In the genomic region with DNA sequence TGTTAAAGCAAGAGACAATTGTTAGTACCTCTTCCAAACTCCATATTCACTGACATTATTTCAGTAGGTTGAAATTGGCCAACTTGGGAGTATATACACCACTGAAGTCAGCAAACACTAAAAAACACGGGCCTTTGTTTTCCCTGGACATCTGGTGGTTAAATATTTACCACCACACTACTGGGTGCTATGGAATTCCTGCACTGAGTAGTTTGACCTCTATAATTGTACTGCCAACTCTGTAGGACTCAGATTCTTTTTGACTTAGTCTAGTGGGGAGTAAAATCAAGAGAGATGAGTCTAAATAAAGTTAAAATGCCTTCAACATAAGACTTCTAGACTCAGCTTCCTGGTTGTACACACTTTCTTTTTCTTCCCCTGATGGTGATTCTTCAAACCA, we compare ENCODE assay signal across 1 cellular context.
A peak's percentile ranks its signal among the peaks of the same experiment; 100 is the strongest.
TF ChIP-seq lines count a peak whose summit lies in the region.

No MANE protein-coding gene starts in this region.

TF ChIP-seq in HepG2, 621 proteins besides CTCF, POLR2A, EP300 and RAD21 (continued from another document and continues in another):
- TF ChIP-seq PHB2 (IDR thresholded peaks at IDR 0.05; ENCODE audit: partially characterized antibody), result no peak
- no peak for TF ChIP-seq ZNF235 (CRISPR knock-in tag; IDR thresholded peaks at IDR 0.05; ENCODE audit: borderline replicate concordance)
- no peak for TF ChIP-seq NFYC (CRISPR knock-in tag; IDR thresholded peaks at IDR 0.05)
- no peak for TF ChIP-seq ZNF430 (CRISPR knock-in tag; IDR thresholded peaks at IDR 0.05)
- TF ChIP-seq, protein P1, sequence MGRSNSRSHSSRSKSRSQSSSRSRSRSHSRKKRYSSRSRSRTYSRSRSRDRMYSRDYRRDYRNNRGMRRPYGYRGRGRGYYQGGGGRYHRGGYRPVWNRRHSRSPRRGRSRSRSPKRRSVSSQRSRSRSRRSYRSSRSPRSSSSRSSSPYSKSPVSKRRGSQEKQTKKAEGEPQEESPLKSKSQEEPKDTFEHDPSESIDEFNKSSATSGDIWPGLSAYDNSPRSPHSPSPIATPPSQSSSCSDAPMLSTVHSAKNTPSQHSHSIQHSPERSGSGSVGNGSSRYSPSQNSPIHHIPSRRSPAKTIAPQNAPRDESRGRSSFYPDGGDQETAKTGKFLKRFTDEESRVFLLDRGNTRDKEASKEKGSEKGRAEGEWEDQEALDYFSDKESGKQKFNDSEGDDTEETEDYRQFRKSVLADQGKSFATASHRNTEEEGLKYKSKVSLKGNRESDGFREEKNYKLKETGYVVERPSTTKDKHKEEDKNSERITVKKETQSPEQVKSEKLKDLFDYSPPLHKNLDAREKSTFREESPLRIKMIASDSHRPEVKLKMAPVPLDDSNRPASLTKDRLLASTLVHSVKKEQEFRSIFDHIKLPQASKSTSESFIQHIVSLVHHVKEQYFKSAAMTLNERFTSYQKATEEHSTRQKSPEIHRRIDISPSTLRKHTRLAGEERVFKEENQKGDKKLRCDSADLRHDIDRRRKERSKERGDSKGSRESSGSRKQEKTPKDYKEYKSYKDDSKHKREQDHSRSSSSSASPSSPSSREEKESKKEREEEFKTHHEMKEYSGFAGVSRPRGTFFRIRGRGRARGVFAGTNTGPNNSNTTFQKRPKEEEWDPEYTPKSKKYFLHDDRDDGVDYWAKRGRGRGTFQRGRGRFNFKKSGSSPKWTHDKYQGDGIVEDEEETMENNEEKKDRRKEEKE (IDR thresholded peaks at IDR 0.05), result no peak
- no peak for TF ChIP-seq SMYD3 (CRISPR knock-in tag; IDR thresholded peaks at IDR 0.05)
- no peak for TF ChIP-seq ZNF251 (CRISPR knock-in tag; IDR thresholded peaks at IDR 0.05)
- TF ChIP-seq ZNF776 (CRISPR knock-in tag; IDR thresholded peaks at IDR 0.05), result no peak
- peak; percentile 89; the same call in 1 of the 2 replicates for TF ChIP-seq FOXJ3 (CRISPR knock-in tag; IDR thresholded peaks at IDR 0.05; ENCODE audit: borderline replicate concordance)
- TF ChIP-seq BRD4 (CRISPR knock-in tag; IDR thresholded peaks at IDR 0.05), result no peak
- peak; percentile 97 for TF ChIP-seq HMG20A (CRISPR knock-in tag; IDR thresholded peaks at IDR 0.05; ENCODE audit: borderline replicate concordance)
- no peak for TF ChIP-seq HNRNPL (IDR thresholded peaks at IDR 0.05; ENCODE audit: low read depth, low read length)
- TF ChIP-seq NONO (IDR thresholded peaks at IDR 0.05), result no peak
- no peak for TF ChIP-seq NONO (CRISPR knock-in tag; conservative IDR thresholded peaks at IDR 0.05)
- TF ChIP-seq NCOA2 (CRISPR knock-in tag; IDR thresholded peaks at IDR 0.05), result peak; percentile 47
- no peak for TF ChIP-seq ZNF605 (CRISPR knock-in tag; IDR thresholded peaks at IDR 0.05)
- TF ChIP-seq, protein P2, sequence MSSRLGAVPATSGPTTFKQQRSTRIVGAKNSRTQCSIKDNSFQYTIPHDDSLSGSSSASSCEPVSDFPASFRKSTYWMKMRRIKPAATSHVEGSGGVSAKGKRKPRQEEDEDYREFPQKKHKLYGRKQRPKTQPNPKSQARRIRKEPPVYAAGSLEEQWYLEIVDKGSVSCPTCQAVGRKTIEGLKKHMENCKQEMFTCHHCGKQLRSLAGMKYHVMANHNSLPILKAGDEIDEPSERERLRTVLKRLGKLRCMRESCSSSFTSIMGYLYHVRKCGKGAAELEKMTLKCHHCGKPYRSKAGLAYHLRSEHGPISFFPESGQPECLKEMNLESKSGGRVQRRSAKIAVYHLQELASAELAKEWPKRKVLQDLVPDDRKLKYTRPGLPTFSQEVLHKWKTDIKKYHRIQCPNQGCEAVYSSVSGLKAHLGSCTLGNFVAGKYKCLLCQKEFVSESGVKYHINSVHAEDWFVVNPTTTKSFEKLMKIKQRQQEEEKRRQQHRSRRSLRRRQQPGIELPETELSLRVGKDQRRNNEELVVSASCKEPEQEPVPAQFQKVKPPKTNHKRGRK (CRISPR knock-in tag; IDR thresholded peaks at IDR 0.05), result no peak
- TF ChIP-seq ZNF558 (CRISPR knock-in tag; IDR thresholded peaks at IDR 0.05; ENCODE audit: borderline replicate concordance), result no peak
- no peak for TF ChIP-seq ZNF256 (CRISPR knock-in tag; conservative IDR thresholded peaks at IDR 0.05)
- TF ChIP-seq, protein P3, sequence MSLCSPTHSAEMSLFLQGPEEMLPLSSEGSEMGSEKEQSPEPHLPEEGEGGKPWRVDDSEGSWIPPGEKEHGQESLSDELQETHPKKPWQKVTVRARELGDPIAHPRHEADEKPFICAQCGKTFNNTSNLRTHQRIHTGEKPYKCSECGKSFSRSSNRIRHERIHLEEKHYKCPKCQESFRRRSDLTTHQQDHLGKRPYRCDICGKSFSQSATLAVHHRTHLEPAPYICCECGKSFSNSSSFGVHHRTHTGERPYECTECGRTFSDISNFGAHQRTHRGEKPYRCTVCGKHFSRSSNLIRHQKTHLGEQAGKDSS (CRISPR knock-in tag; IDR thresholded peaks at IDR 0.05; ENCODE audit: borderline replicate concordance, low read depth), result no peak
- TF ChIP-seq TBX3 (IDR thresholded peaks at IDR 0.05; ENCODE audit: borderline replicate concordance), result peak; percentile 86
- TF ChIP-seq FOXA3 (CRISPR knock-in tag; IDR thresholded peaks at IDR 0.05), result peak; percentile 90
- TF ChIP-seq, protein P4, sequence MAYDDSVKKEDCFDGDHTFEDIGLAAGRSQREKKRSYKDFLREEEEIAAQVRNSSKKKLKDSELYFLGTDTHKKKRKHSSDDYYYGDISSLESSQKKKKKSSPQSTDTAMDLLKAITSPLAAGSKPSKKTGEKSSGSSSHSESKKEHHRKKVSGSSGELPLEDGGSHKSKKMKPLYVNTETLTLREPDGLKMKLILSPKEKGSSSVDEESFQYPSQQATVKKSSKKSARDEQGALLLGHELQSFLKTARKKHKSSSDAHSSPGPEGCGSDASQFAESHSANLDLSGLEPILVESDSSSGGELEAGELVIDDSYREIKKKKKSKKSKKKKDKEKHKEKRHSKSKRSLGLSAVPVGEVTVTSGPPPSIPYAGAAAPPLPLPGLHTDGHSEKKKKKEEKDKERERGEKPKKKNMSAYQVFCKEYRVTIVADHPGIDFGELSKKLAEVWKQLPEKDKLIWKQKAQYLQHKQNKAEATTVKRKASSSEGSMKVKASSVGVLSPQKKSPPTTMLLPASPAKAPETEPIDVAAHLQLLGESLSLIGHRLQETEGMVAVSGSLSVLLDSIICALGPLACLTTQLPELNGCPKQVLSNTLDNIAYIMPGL (CRISPR knock-in tag; IDR thresholded peaks at IDR 0.05; ENCODE audit: borderline replicate concordance in 1 of 2, low read depth in 1 of 2), result no peak
- TF ChIP-seq MBNL3 (CRISPR knock-in tag; conservative IDR thresholded peaks at IDR 0.05), result no peak
- 0 out of 2 replicates have a peak, but pooled peaks have one; percentile 22 for TF ChIP-seq ELF3 (CRISPR knock-in tag; IDR thresholded peaks at IDR 0.05)
- no peak for TF ChIP-seq MXI1 (IDR thresholded peaks at IDR 0.05; ENCODE audit: borderline replicate concordance, low read depth, low read length)
- no peak for TF ChIP-seq PLRG1 (conservative IDR thresholded peaks at IDR 0.05)
- no peak for TF ChIP-seq NR1H2 (CRISPR knock-in tag; IDR thresholded peaks at IDR 0.05; ENCODE audit: borderline replicate concordance, low read depth)
- no peak for TF ChIP-seq POLR2AphosphoS5 (IDR thresholded peaks at IDR 0.05; ENCODE audit: low read depth, low read length)
- TF ChIP-seq RFX5 (IDR thresholded peaks at IDR 0.05; ENCODE audit: low read depth, low read length), result no peak
- TF ChIP-seq, protein P5, sequence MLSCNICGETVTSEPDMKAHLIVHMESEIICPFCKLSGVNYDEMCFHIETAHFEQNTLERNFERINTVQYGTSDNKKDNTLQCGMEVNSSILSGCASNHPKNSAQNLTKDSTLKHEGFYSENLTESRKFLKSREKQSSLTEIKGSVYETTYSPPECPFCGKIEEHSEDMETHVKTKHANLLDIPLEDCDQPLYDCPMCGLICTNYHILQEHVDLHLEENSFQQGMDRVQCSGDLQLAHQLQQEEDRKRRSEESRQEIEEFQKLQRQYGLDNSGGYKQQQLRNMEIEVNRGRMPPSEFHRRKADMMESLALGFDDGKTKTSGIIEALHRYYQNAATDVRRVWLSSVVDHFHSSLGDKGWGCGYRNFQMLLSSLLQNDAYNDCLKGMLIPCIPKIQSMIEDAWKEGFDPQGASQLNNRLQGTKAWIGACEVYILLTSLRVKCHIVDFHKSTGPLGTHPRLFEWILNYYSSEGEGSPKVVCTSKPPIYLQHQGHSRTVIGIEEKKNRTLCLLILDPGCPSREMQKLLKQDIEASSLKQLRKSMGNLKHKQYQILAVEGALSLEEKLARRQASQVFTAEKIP (CRISPR knock-in tag; IDR thresholded peaks at IDR 0.05; ENCODE audit: borderline replicate concordance), result no peak
- TF ChIP-seq NFE2 (CRISPR knock-in tag; IDR thresholded peaks at IDR 0.05), result no peak
- TF ChIP-seq, protein P6, sequence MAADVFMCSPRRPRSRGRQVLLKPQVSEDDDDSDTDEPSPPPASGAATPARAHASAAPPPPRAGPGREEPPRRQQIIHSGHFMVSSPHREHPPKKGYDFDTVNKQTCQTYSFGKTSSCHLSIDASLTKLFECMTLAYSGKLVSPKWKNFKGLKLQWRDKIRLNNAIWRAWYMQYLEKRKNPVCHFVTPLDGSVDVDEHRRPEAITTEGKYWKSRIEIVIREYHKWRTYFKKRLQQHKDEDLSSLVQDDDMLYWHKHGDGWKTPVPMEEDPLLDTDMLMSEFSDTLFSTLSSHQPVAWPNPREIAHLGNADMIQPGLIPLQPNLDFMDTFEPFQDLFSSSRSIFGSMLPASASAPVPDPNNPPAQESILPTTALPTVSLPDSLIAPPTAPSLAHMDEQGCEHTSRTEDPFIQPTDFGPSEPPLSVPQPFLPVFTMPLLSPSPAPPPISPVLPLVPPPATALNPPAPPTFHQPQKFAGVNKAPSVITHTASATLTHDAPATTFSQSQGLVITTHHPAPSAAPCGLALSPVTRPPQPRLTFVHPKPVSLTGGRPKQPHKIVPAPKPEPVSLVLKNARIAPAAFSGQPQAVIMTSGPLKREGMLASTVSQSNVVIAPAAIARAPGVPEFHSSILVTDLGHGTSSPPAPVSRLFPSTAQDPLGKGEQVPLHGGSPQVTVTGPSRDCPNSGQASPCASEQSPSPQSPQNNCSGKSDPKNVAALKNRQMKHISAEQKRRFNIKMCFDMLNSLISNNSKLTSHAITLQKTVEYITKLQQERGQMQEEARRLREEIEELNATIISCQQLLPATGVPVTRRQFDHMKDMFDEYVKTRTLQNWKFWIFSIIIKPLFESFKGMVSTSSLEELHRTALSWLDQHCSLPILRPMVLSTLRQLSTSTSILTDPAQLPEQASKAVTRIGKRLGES (CRISPR knock-in tag; IDR thresholded peaks at IDR 0.05; ENCODE audit: borderline replicate concordance), result no peak
- TF ChIP-seq, protein P7, sequence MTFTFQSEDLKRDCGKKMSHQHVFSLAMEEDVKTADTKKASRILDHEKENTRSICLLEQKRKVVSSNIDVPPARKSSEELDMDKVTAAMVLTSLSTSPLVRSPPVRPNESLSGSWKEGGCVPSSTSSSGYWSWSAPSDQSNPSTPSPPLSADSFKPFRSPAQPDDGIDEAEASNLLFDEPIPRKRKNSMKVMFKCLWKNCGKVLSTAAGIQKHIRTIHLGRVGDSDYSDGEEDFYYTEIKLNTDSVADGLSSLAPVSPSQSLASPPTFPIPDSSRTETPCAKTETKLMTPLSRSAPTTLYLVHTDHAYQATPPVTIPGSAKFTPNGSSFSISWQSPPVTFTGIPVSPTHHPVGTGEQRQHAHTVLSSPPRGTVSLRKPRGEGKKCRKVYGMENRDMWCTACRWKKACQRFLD (CRISPR knock-in tag; IDR thresholded peaks at IDR 0.05; ENCODE audit: borderline replicate concordance), result no peak
- TF ChIP-seq IRF2 (CRISPR knock-in tag; IDR thresholded peaks at IDR 0.05), result no peak
- TF ChIP-seq SETDB1 (CRISPR knock-in tag; IDR thresholded peaks at IDR 0.05; ENCODE audit: borderline replicate concordance), result no peak
- no peak for TF ChIP-seq ZSCAN12 (CRISPR knock-in tag; IDR thresholded peaks at IDR 0.05)
- TF ChIP-seq, protein P8, sequence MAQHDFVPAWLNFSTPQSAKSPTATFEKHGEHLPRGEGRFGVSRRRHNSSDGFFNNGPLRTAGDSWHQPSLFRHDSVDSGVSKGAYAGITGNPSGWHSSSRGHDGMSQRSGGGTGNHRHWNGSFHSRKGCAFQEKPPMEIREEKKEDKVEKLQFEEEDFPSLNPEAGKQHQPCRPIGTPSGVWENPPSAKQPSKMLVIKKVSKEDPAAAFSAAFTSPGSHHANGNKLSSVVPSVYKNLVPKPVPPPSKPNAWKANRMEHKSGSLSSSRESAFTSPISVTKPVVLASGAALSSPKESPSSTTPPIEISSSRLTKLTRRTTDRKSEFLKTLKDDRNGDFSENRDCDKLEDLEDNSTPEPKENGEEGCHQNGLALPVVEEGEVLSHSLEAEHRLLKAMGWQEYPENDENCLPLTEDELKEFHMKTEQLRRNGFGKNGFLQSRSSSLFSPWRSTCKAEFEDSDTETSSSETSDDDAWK (CRISPR knock-in tag; IDR thresholded peaks at IDR 0.05), result no peak
- no peak for TF ChIP-seq ZNF292 (CRISPR knock-in tag; IDR thresholded peaks at IDR 0.05; ENCODE audit: borderline replicate concordance, low read depth)
- no peak for TF ChIP-seq ZNF773 (CRISPR knock-in tag; IDR thresholded peaks at IDR 0.05; ENCODE audit: borderline replicate concordance)
- TF ChIP-seq ZNF160 (CRISPR knock-in tag; IDR thresholded peaks at IDR 0.05), result no peak
- no peak for TF ChIP-seq GLI4 (CRISPR knock-in tag; IDR thresholded peaks at IDR 0.05; ENCODE audit: borderline replicate concordance)
- no peak for TF ChIP-seq ZNF615 (CRISPR knock-in tag; IDR thresholded peaks at IDR 0.05; ENCODE audit: borderline replicate concordance)
- TF ChIP-seq SNRNP70 (IDR thresholded peaks at IDR 0.05; ENCODE audit: low read depth, low read length), result no peak
- no peak for TF ChIP-seq TBP (CRISPR knock-in tag; IDR thresholded peaks at IDR 0.05)
- no peak for TF ChIP-seq ZNF572 (CRISPR knock-in tag; IDR thresholded peaks at IDR 0.05)
- TF ChIP-seq MIXL1 (CRISPR knock-in tag; IDR thresholded peaks at IDR 0.05), result peak; percentile 83
- TF ChIP-seq, protein P9, sequence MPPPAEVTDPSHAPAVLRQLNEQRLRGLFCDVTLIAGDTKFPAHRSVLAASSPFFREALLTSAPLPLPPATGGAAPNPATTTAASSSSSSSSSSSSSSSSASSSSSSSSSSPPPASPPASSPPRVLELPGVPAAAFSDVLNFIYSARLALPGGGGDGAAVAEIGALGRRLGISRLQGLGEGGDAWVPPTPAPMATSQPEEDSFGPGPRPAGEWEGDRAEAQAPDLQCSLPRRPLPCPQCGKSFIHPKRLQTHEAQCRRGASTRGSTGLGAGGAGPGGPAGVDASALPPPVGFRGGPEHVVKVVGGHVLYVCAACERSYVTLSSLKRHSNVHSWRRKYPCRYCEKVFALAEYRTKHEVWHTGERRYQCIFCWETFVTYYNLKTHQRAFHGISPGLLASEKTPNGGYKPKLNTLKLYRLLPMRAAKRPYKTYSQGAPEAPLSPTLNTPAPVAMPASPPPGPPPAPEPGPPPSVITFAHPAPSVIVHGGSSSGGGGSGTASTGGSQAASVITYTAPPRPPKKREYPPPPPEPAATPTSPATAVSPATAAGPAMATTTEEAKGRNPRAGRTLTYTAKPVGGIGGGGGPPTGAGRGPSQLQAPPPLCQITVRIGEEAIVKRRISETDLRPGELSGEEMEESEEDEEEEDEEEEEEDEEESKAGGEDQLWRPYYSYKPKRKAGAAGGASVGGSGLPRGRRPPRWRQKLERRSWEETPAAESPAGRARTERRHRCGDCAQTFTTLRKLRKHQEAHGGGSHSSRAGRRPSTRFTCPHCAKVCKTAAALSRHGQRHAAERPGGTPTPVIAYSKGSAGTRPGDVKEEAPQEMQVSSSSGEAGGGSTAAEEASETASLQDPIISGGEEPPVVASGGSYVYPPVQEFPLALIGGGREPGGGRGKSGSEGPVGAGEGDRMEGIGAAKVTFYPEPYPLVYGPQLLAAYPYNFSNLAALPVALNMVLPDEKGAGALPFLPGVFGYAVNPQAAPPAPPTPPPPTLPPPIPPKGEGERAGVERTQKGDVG (CRISPR knock-in tag; IDR thresholded peaks at IDR 0.05; ENCODE audit: borderline replicate concordance), result no peak
